ENCODE assay signal across 19 cellular contexts in genomic region chr12:77932216-77932615, GRCh38.
DNase-seq lines count a peak whose midpoint lies in the region; ATAC-seq and TF ChIP-seq lines count a peak whose summit lies in the region.
"Had no signal": no experiment of that assay in that cellular context is flagged by ENCODE, and none has a peak within 500 bp of the region (broad histone marks: within the 10 kb centered on the region; RNA-seq: fewer than 3 reads in every experiment).

No MANE protein-coding gene starts in this region.

- no peak overlapping the region for H3K56ac ChIP-seq in mesendoderm (ENCODE audit: low read length)

- H2BK5ac ChIP-seq in mesendoderm (ENCODE audit: low read length), result no peak overlapping the region

- no peak overlapping the region for H2AFZ ChIP-seq in Karpas-422 (ENCODE audit: low read length)

- DNase-seq in DMS53 (lab: John Stamatoyannopoulos, UW) (peak; percentile 7), DMS53 treated with DMSO at 0.1 percent for 48 hours (lab: John Stamatoyannopoulos, UW; ENCODE audit: unreplicated experiment) (no peak), Karpas-422 (peak; percentile 43), astrocyte of the cerebellum (ENCODE audit: low read depth) (no peak), mesendoderm (peak; percentile 32), D341Med (ENCODE audit: low spot score) (no peak), GM13976 (ENCODE audit: low spot score) (no peak)
- DNase-seq: activated CD8-positive, alpha-beta memory T cell treated with anti-CD3 and anti-CD28 coated beads, Interleukin-2, amount 50 U/mL, for 4 hours; activated naive CD4-positive, alpha-beta T cell treated with anti-CD3 and anti-CD28 coated beads for 36 hours; effector CD8-positive, alpha-beta T cell; gastrocnemius medialis; midbrain; NCI-H2081 treated with DMSO at 0.1 percent for 48 hours; Peyer's patch; small intestine; T-helper 1 cell had no signal

- H3K27me3 ChIP-seq in Karpas-422 (ENCODE audit: low read length), result no peaks in the 10 kb centered on the region
- no peaks in the 10 kb centered on the region for H3K27me3 ChIP-seq in mesendoderm (ENCODE audit: insufficient read depth, low read length, poor library complexity)
- H3K27me3 ChIP-seq: breast epithelium, gastrocnemius medialis, Peyer's patch had no signal

- H3K4me3 ChIP-seq in Karpas-422 (ENCODE audit: low read length), result no peak overlapping the region
- no peak overlapping the region for H3K4me3 ChIP-seq in astrocyte of the cerebellum (ENCODE audit: low read depth, low read length)
- H3K4me3 ChIP-seq in mesendoderm (ENCODE audit: low read length), result no peak overlapping the region
- H3K4me3 ChIP-seq: breast epithelium, gastrocnemius medialis, Peyer's patch had no signal

- H3K36me3 ChIP-seq in Karpas-422 (ENCODE audit: insufficient read depth, low read length) (no peaks in the 10 kb centered on the region), mesendoderm (ENCODE audit: control insufficient read depth, insufficient read depth, low read length) (no peaks in the 10 kb centered on the region)
- H3K36me3 ChIP-seq: breast epithelium, gastrocnemius medialis, Peyer's patch had no signal

- no peak overlapping the region for H3K18ac ChIP-seq in mesendoderm (ENCODE audit: low read length)

- no peak overlapping the region for H3K23ac ChIP-seq in mesendoderm (ENCODE audit: low read length)

- H4K5ac ChIP-seq in mesendoderm (ENCODE audit: low read length), result no peak overlapping the region

- no peak overlapping the region for H2AK5ac ChIP-seq in mesendoderm (ENCODE audit: low read length)

- H3K79me2 ChIP-seq in Karpas-422 (ENCODE audit: low read length) (no peaks in the 10 kb centered on the region), mesendoderm (ENCODE audit: control insufficient read depth, insufficient read depth, low read length) (no peaks in the 10 kb centered on the region)

- no peak overlapping the region for H3K4me2 ChIP-seq in Karpas-422 (ENCODE audit: low read depth, low read length, poor library complexity, severe bottlenecking)
- H3K4me2 ChIP-seq in mesendoderm (ENCODE audit: low read length), result no peak overlapping the region

- no peak overlapping the region for H2BK15ac ChIP-seq in mesendoderm (replicated peaks; ENCODE audit: low read depth)

- no peak overlapping the region for H4K8ac ChIP-seq in mesendoderm (ENCODE audit: low read depth, low read length)

- no peak overlapping the region for H3K9ac ChIP-seq in Karpas-422 (ENCODE audit: low read length)
- no peak overlapping the region for H3K9ac ChIP-seq in mesendoderm (ENCODE audit: low read length)

- no CpG with 5 or more reads among the region's 2 CpGs for WGBS in mesendoderm (ENCODE audit: extremely low coverage, insufficient coverage, low lambda C conversion rate)

- no peak overlapping the region for H3K27ac ChIP-seq in Karpas-422 (ENCODE audit: low read length)
- no peak overlapping the region for H3K27ac ChIP-seq in mesendoderm (ENCODE audit: low read depth, low read length)
- H3K27ac ChIP-seq: breast epithelium, gastrocnemius medialis, Peyer's patch had no signal

- no peak overlapping the region for H2BK120ac ChIP-seq in mesendoderm (ENCODE audit: low read depth, low read length)

- H3K4me1 ChIP-seq in Karpas-422 (ENCODE audit: low read length) (no peaks in the 10 kb centered on the region), mesendoderm (ENCODE audit: control insufficient read depth, low read depth, low read length) (no peaks in the 10 kb centered on the region)
- H3K4me1 ChIP-seq: breast epithelium, gastrocnemius medialis, Peyer's patch had no signal

- no peaks in the 10 kb centered on the region for H3K79me1 ChIP-seq in mesendoderm (ENCODE audit: low read length)

- H3K9me2 ChIP-seq in Karpas-422 (replicated peaks; ENCODE audit: insufficient read depth, low read length), result no peaks in the 10 kb centered on the region

- H4K20me1 ChIP-seq in Karpas-422 (ENCODE audit: insufficient read depth, low read depth, low read length), result no peaks in the 10 kb centered on the region

- no peak for ATAC-seq in GM19452 (IDR thresholded peaks at IDR 0.05; ENCODE audit: unreplicated experiment)
- ATAC-seq: activated CD4-positive, CD25-positive, alpha-beta regulatory T cell treated with anti-CD3 and anti-CD28 coated beads, Interleukin-2, amount 50 U/mL, for 24 hours; gastrocnemius medialis had no signal

- H3K9me3 ChIP-seq in Karpas-422 (ENCODE audit: low read length), result no peaks in the 10 kb centered on the region
- H3K9me3 ChIP-seq: breast epithelium, gastrocnemius medialis, Peyer's patch had no signal

- in situ Hi-C loops in astrocyte of the cerebellum (cut with HindIII; ENCODE audit: low sequenced_read_pairs) (no loop called here), GM13976 (cut with MboI; ENCODE audit: low sequenced_read_pairs, unreplicated experiment) (no loop called here)

- H3K4ac ChIP-seq in mesendoderm (ENCODE audit: low read depth, low read length), result no peak overlapping the region

- TF ChIP-seq CTCF in astrocyte of the cerebellum (IDR thresholded peaks at IDR 0.05; ENCODE audit: low read depth, low read length, missing control alignments) (peak; percentile 23), GM13976 (IDR thresholded peaks at IDR 0.05; ENCODE audit: borderline replicate concordance, control extremely low read depth, extremely low read depth, insufficient read depth, missing control alignments) (no peak)

Comparison
In these comparisons a context has a peak if more than half of its experiments do, and no peak if none do; other contexts are left out.
1. DNase-seq: peak in DMS53 (single experiment), Karpas-422 (single experiment) and mesendoderm (single experiment); none in DMS53 treated with DMSO at 0.1 percent for 48 hours (single experiment), astrocyte of the cerebellum (single experiment), D341Med (single experiment) and GM13976 (single experiment).